ENCODE assay signal across 8 cellular contexts in genomic region chr15:40093224-40093842, GRCh38. TPM values are rescaled to one million over a fixed set of nuclear protein-coding genes. Genes with fewer than 3 reads are reported as not detected.
DNase-seq lines count a peak whose midpoint lies in the region; ATAC-seq and TF ChIP-seq lines count a peak whose summit lies in the region.

No MANE protein-coding gene starts in this region.

- DNase-seq in stimulated activated effector memory CD8-positive, alpha-beta T cell treated with anti-CD3 and anti-CD28 coated beads, Interleukin-12 subunit alpha, Interleukin-12 subunit beta, amount 100 ng/mL, for 72 hours (ENCODE audit: low spot score in 2 of 2): no peak
- DNase-seq in DMS114 treated with DMSO at 0.1 percent for 48 hours (lab: John Stamatoyannopoulos, UW; ENCODE audit: unreplicated experiment) (no peak), left lobe of liver (ENCODE audit: low spot score) (no peak), H7 (no peak), GDM1 (lab: John Stamatoyannopoulos, UW) (no peak)

- H3K4me3 ChIP-seq in iPS-20b (ENCODE audit: low read length) (no peak overlapping the region), H7 (ENCODE audit: insufficient read depth, low read depth, low read length) (no peak overlapping the region)

- H3K9me3 ChIP-seq in iPS-20b (ENCODE audit: insufficient read depth, low read depth, low read length): no peaks in the 10 kb centered on the region

- H3K36me3 ChIP-seq in iPS-20b (ENCODE audit: insufficient read depth, low read depth, low read length): peaks cover 16% of the 10 kb centered on the region
- H3K36me3 ChIP-seq in H7 (replicated peaks; ENCODE audit: control insufficient read depth, insufficient read depth, low read length): no peaks in the 10 kb centered on the region; the same call in 1 of the 2 replicates

- H3K9ac ChIP-seq in iPS-20b (ENCODE audit: low read depth, low read length): peak overlapping the region; percentile 40; the same call in 1 of the 2 replicates

- no peaks in the 10 kb centered on the region for H3K27me3 ChIP-seq in iPS-20b (ENCODE audit: insufficient read depth, low read length)
- H3K27me3 ChIP-seq in H7 (ENCODE audit: control insufficient read depth, insufficient read depth, low read length): no peaks in the 10 kb centered on the region

- H3K4me1 Mint-ChIP-seq in stimulated activated effector memory CD8-positive, alpha-beta T cell treated with anti-CD3 and anti-CD28 coated beads, Interleukin-12 subunit alpha, Interleukin-12 subunit beta, amount 100 ng/mL, for 72 hours: peaks cover 29% of the 10 kb centered on the region

- H3K4me3 Mint-ChIP-seq in stimulated activated effector memory CD8-positive, alpha-beta T cell treated with anti-CD3 and anti-CD28 coated beads, Interleukin-12 subunit alpha, Interleukin-12 subunit beta, amount 100 ng/mL, for 72 hours: no peak overlapping the region

- peaks cover 62% of the 10 kb centered on the region for H3K4me1 ChIP-seq in iPS-20b (ENCODE audit: insufficient read depth, low read length)

- ATAC-seq in GM21786 (IDR thresholded peaks at IDR 0.05; ENCODE audit: unreplicated experiment): peak; percentile 38
- ATAC-seq in stimulated activated effector memory CD8-positive, alpha-beta T cell treated with anti-CD3 and anti-CD28 coated beads, Interleukin-12 subunit alpha, Interleukin-12 subunit beta, amount 100 ng/mL, for 72 hours: no peak
- no peak for ATAC-seq in left lobe of liver

- H3K36me3 Mint-ChIP-seq in stimulated activated effector memory CD8-positive, alpha-beta T cell treated with anti-CD3 and anti-CD28 coated beads, Interleukin-12 subunit alpha, Interleukin-12 subunit beta, amount 100 ng/mL, for 72 hours: peaks cover 24% of the 10 kb centered on the region

- H3K9me3 Mint-ChIP-seq in stimulated activated effector memory CD8-positive, alpha-beta T cell treated with anti-CD3 and anti-CD28 coated beads, Interleukin-12 subunit alpha, Interleukin-12 subunit beta, amount 100 ng/mL, for 72 hours: no peaks in the 10 kb centered on the region

- no peak overlapping the region for H3K27ac ChIP-seq in iPS-20b (ENCODE audit: low read length)

- H3K27ac Mint-ChIP-seq in stimulated activated effector memory CD8-positive, alpha-beta T cell treated with anti-CD3 and anti-CD28 coated beads, Interleukin-12 subunit alpha, Interleukin-12 subunit beta, amount 100 ng/mL, for 72 hours: peak overlapping the region; percentile 73

TF ChIP-seq in PFSK-1, 5 proteins besides CTCF, POLR2A, EP300 and RAD21:
- TF ChIP-seq SIN3A (IDR thresholded peaks at IDR 0.05; ENCODE audit: borderline replicate concordance, insufficient read depth, low read length) (no peak), FOXP2 (optimal IDR thresholded peaks at IDR 0.05; ENCODE audit: borderline replicate concordance, extremely low read depth, extremely low read length, insufficient read depth) (peak; percentile 70)

RNA-seq across cellular contexts. Expression of gene BMF, which starts 15.3 kb away (rescaled TPM):
- polyA plus RNA-seq in PFSK-1 (2012; ENCODE audit: insufficient read length, low read depth): 3.4 TPM
- 3.3 TPM for total RNA-seq in left lobe of liver
- total RNA-seq in H7 (2014; rRNA removed; shearing (Covaris generic)): 11.9 and 12.4 TPM in 2 replicates

RNA-seq across cellular contexts. Expression of gene SRP14, which starts 54.4 kb away (rescaled TPM):
- 252 TPM for polyA plus RNA-seq in PFSK-1 (2012; ENCODE audit: insufficient read length, low read depth)
- total RNA-seq in left lobe of liver: 56.8 TPM
- 148 and 156 TPM in 2 replicates for total RNA-seq in H7 (2014; rRNA removed; shearing (Covaris generic))
